Comparison of ENCODE assay signal across 8 cellular contexts in genomic region chr11:64688534-64688982, GRCh38.
DNase-seq lines count a peak whose midpoint lies in the region; ATAC-seq lines count a peak whose summit lies in the region.

No MANE protein-coding gene starts in this region.

- peak overlapping the region; percentile 99 for H3K27ac ChIP-seq in cingulate gyrus (ENCODE audit: low read depth, low read length)

- ATAC-seq in GM18502 (IDR thresholded peaks at IDR 0.05; ENCODE audit: poor library complexity, unreplicated experiment), result peak; percentile 78
- ATAC-seq in HG03354 (IDR thresholded peaks at IDR 0.05; ENCODE audit: poor library complexity, severe bottlenecking, unreplicated experiment), result peak; percentile 93
- no peak for ATAC-seq in GM18517 (IDR thresholded peaks at IDR 0.05; ENCODE audit: unreplicated experiment)

- peak; percentile 89 to 95 for DNase-seq in NCI-H526 (lab: John Stamatoyannopoulos, UW)
- DNase-seq in activated CD4-positive, alpha-beta T cell treated with anti-CD3 and anti-CD28 coated beads for 4 hours, result peak; percentile 86 to 93
- DNase-seq in left kidney (ENCODE audit: low read depth, low spot score), result peak; percentile 96
- peak; percentile 90 to 91 for DNase-seq in stimulated activated CD4-positive, alpha-beta T cell treated with anti-CD3 and anti-CD28 coated beads, Interleukin-1b, Interleukin-23, amount 100 ng/mL, for 4 hours (ENCODE audit: low read depth in 2 of 2)
